1 cellular context compared by ENCODE assay signal in genomic region chr10:33253411-33253810, GRCh38.
TF ChIP-seq lines count a peak whose summit lies in the region.

No MANE protein-coding gene starts in this region.

TF ChIP-seq in IMR-90, 13 proteins besides CTCF, POLR2A, EP300 and RAD21 (continued from another document):
- TF ChIP-seq ELK1 (IDR thresholded peaks at IDR 0.05; ENCODE audit: borderline replicate concordance, low read depth, low read length) = no peak
- TF ChIP-seq MXI1 (IDR thresholded peaks at IDR 0.05; ENCODE audit: borderline replicate concordance, low read depth, low read length) = no peak
- no peak for TF ChIP-seq USF2 (IDR thresholded peaks at IDR 0.05; ENCODE audit: low read depth, low read length)
- no peak for TF ChIP-seq MAFK (IDR thresholded peaks at IDR 0.05; ENCODE audit: low read depth, low read length)
- no peak for TF ChIP-seq SMC3 (IDR thresholded peaks at IDR 0.05; ENCODE audit: low read depth, low read length)
